In genomic region chr4:183185018-183185417, GRCh38 we compare ENCODE assay signal across 15 cellular contexts.
DNase-seq lines count a peak whose midpoint lies in the region; ATAC-seq, FAIRE-seq and TF ChIP-seq lines count a peak whose summit lies in the region.
"Had no signal": no experiment of that assay in that cellular context is flagged by ENCODE, and none has a peak within 500 bp of the region (broad histone marks: within the 10 kb centered on the region; RNA-seq: fewer than 3 reads in every experiment).

No MANE protein-coding gene starts in this region.

- H3K4me1 ChIP-seq in K562 (replicated peaks in 1 of 2; ENCODE audit: control insufficient read depth in 2 of 2, insufficient read depth in 2 of 2, low read length in 2 of 2) (peaks cover 0 to 3% of the 10 kb centered on the region in 2 experiments; a peak in 3 of 5 replicates), tibial nerve (peaks cover 0 to 9% (median 0%) of the 10 kb centered on the region in 4 donors)

- DNase-seq in Jurkat, Clone E6-1 (ENCODE audit: low read depth, low spot score): peak; percentile 6
- DNase-seq in K562 (ENCODE audit: extremely low read depth in 1 of 4, low spot score in 3 of 4) (peak in 1 of 4 experiments; percentile 16), NCI-H2107 treated with DMSO at 0.1 percent for 48 hours (lab: John Stamatoyannopoulos, UW; ENCODE audit: unreplicated experiment) (no peak), cortex of kidney (lab: John Stamatoyannopoulos, UW) (no peak), tibial nerve (ENCODE audit: low spot score in 2 of 2) (no peak)
- DNase-seq: activated CD8-positive, alpha-beta memory T cell treated with anti-CD3 and anti-CD28 coated beads for 24 hours; CD4-positive, alpha-beta memory T cell; hypothalamus; NCI-H1417 treated with DMSO at 0.1 percent for 48 hours; occipital lobe had no signal

- TF ChIP-seq EP300 in K562 (IDR thresholded peaks at IDR 0.05; ENCODE audit: low read length): no peak
- no peak for TF ChIP-seq EP300 in tibial nerve (IDR thresholded peaks at IDR 0.05)

- H3K4me3 ChIP-seq in Jurkat, Clone E6-1 (ENCODE audit: low read length): no peak overlapping the region
- H3K4me3 ChIP-seq in K562: no peak overlapping the region
- H3K4me3 ChIP-seq in tibial nerve: no peak overlapping the region
- H3K4me3 ChIP-seq: lung had no signal

- no peak for TF ChIP-seq CTCF in K562 (IDR thresholded peaks at IDR 0.05 in 2 of 3, conservative IDR thresholded peaks at IDR 0.05 in 1 of 3; ENCODE audit: insufficient read depth in 2 of 3, low read depth in 1 of 3, low read length in 3 of 3)
- TF ChIP-seq CTCF in tibial nerve (IDR thresholded peaks at IDR 0.05): no peak

- no peak overlapping the region for H3K4me2 ChIP-seq in K562 (ENCODE audit: insufficient read depth, low read length)

- no peaks in the 10 kb centered on the region for H3K36me3 ChIP-seq in K562 (ENCODE audit: control insufficient read depth, insufficient read depth, low read length)
- H3K36me3 ChIP-seq in tibial nerve: no peaks in the 10 kb centered on the region

- intact Hi-C loops in K562 (cut with micrococcal nuclease): no loop called here

- peak; percentile 71 for FAIRE-seq in K562 (lab: Jason Lieb, UNC)
- FAIRE-seq: endothelial cell of umbilical vein had no signal

- no peak for TF ChIP-seq RAD21 in K562 (CRISPR knock-in tag; conservative IDR thresholded peaks at IDR 0.05 in 1 of 2, IDR thresholded peaks at IDR 0.05 in 1 of 2)

- H3K9me1 ChIP-seq in K562 (ENCODE audit: control insufficient read depth, insufficient read depth, low read length): no peaks in the 10 kb centered on the region

- H3K79me2 ChIP-seq in K562 (ENCODE audit: control insufficient read depth, insufficient read depth, low read length): no peaks in the 10 kb centered on the region; the same call in 1 of the 3 replicates

- peaks cover 5% of the 10 kb centered on the region; the same call in 1 of the 2 replicates for H3K9me3 ChIP-seq in K562 (replicated peaks; ENCODE audit: control insufficient read depth, insufficient read depth, low read depth, low read length)
- no peaks in the 10 kb centered on the region for H3K9me3 ChIP-seq in tibial nerve

- in situ Hi-C loops in K562 (cut with MboI): no loop called here

- H3K27me3 ChIP-seq in K562 (ENCODE audit: control insufficient read depth in 2 of 2, insufficient read depth in 2 of 2, low read length in 2 of 2) (no peaks in the 10 kb centered on the region), tibial nerve (no peaks in the 10 kb centered on the region)

- no TSS peak for BruUV-seq in K562 (replicated peaks; lab: Mats Ljungman, UMichigan)

- no peak overlapping the region for H2AFZ ChIP-seq in K562 (ENCODE audit: low read depth, low read length)

- no peak for TF ChIP-seq POLR2A in K562 (conservative IDR thresholded peaks at IDR 0.05)
- TF ChIP-seq POLR2A in tibial nerve (IDR thresholded peaks at IDR 0.05): no peak

- CTCF ChIA-PET in K562 (lab: Yijun Ruan, JAX; ENCODE audit: low intra/inter-chr PET ratio): no interaction called here

- no peaks in the 10 kb centered on the region; the same call in 1 of the 2 replicates for H4K20me1 ChIP-seq in K562 (replicated peaks; ENCODE audit: control insufficient read depth, insufficient read depth, low read length)

- ATAC-seq in GM18519 (IDR thresholded peaks at IDR 0.05; ENCODE audit: low FRiP score, unreplicated experiment): peak; percentile 71
- ATAC-seq in GM21381 (IDR thresholded peaks at IDR 0.05; ENCODE audit: unreplicated experiment): peak; percentile 54
- ATAC-seq in K562: no peak; the same call in 2 of the 3 replicates
- ATAC-seq: HCT116 had no signal

- POLR2A ChIA-PET in K562 (lab: Yijun Ruan, JAX): interaction anchor here (0.7 kb wide), 1 partner anchor 39 kb away, joined by 3 read pairs; no protein-coding TSS in a partner anchor

- no peak overlapping the region for H3K9ac ChIP-seq in K562 (ENCODE audit: insufficient read depth in 1 of 2, low read depth in 2 of 2, low read length in 2 of 2)

- H3K27ac ChIP-seq in K562 (ENCODE audit: extremely low read depth, low read depth, low read length) (peak overlapping the region; percentile 9; the same call in 1 of the 3 replicates), tibial nerve (no peak overlapping the region)

- WGBS in K562 (ENCODE audit: insufficient coverage, low coverage, missing lambda C conversion rate): 26% methylated on average over 5 of the region's 5 CpGs
- 91 to 97% methylated on average over 5 of the region's 5 CpGs for WGBS in tibial nerve, 2 donors

TF ChIP-seq in K562, 482 proteins besides CTCF, POLR2A, EP300 and RAD21:
- TF ChIP-seq ARID3A (IDR thresholded peaks at IDR 0.05; ENCODE audit: borderline replicate concordance, low read depth, low read length): peak; percentile 13; the same call in 1 of the 2 replicates
- TF ChIP-seq SMARCA4 (IDR thresholded peaks at IDR 0.05): peak; percentile 14; the same call in 1 of the 2 replicates
- peak in 1 of 2 experiments; percentile 15; a peak in 1 of 4 replicates for TF ChIP-seq RCOR1 (IDR thresholded peaks at IDR 0.05; ENCODE audit: borderline replicate concordance in 1 of 2, low read depth in 2 of 2, low read length in 2 of 2)
- TF ChIP-seq PCBP2 (IDR thresholded peaks at IDR 0.05; ENCODE audit: low read depth, low read length, poor library complexity, severe bottlenecking): no peak
- TF ChIP-seq ARID1B (IDR thresholded peaks at IDR 0.05): 0 out of 2 replicates have a peak, but pooled peaks have one; percentile 14
- peak; percentile 34; the same call in 1 of the 2 replicates for TF ChIP-seq JUND (IDR thresholded peaks at IDR 0.05; ENCODE audit: borderline replicate concordance, low read depth, low read length)
- no peak for TF ChIP-seq JUND (tag; IDR thresholded peaks at IDR 0.05; ENCODE audit: borderline replicate concordance, low read depth, low read length)
- TF ChIP-seq L3MBTL2 (IDR thresholded peaks at IDR 0.05): no peak
